Comparison of ENCODE assay signal across 17 cellular contexts in the genomic region with DNA sequence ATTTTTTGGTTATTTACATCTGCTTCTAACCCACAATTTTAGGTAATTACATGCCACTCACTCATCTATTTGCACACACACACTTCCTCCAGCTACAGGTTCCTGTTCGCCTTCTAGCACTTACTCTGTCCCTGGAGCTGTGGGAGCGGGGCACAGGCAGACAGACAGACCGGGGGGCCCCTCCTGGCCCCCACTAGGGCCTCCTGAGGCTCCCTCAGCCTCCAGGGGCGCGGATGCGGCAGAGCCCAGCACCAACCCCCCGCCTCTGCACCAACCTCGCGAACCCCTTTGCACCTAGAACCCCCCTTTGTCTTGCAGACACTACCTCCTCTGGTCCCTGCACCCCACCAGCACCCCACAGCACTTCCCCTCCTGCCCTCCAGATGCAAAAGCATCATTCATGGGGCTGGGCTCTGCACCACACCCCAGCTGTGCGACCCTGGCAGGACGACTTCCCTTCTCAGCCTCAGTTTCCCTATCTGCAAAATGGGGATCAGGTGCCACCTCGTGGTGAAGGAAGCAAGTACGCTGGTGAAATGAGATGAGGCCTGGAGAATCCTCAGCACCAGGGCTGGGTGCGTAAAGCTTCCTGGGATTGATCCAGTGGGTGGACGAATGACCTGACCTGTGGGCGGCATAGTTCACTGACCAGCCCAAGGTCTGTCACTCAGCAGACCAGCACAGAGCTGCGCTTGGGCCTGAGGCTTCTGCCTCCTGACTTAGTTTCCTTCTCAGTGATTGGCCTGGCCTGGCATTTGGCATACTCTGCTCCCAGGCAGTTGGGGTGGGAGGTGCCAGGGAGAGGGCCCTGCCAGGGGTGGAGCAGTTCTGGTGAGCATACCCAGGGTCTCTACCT. TPM values are rescaled to one million over a fixed set of nuclear protein-coding genes. Genes with fewer than 3 reads are reported as not detected.
DNase-seq lines count a peak whose midpoint lies in the region; ATAC-seq, FAIRE-seq and TF ChIP-seq lines count a peak whose summit lies in the region.
"Had no signal": no experiment of that assay in that cellular context is flagged by ENCODE, and none has a peak within 500 bp of the region (broad histone marks: within the 10 kb centered on the region; RNA-seq: fewer than 3 reads in every experiment).

No MANE protein-coding gene starts in this region.

- TF ChIP-seq EP300 in stomach (IDR thresholded peaks at IDR 0.05), result no peak

- no peaks in the 10 kb centered on the region for H3K79me2 ChIP-seq in OCI-LY7 (ENCODE audit: insufficient read depth, low read depth, low read length)
- no peaks in the 10 kb centered on the region for H3K79me2 ChIP-seq in keratinocyte (ENCODE audit: control insufficient read depth, insufficient read depth, low read length)

- H3K4me2 ChIP-seq in OCI-LY7 (ENCODE audit: low read length), result no peak overlapping the region
- H3K4me2 ChIP-seq in keratinocyte (ENCODE audit: control insufficient read depth, extremely low read depth, insufficient read depth, low read depth, low read length), result no peak overlapping the region

- H3K36me3 ChIP-seq in OCI-LY7 (ENCODE audit: insufficient read depth, low read length) (no peaks in the 10 kb centered on the region), keratinocyte (ENCODE audit: control insufficient read depth in 2 of 2, extremely low read depth in 1 of 2, insufficient read depth in 2 of 2, low read length in 2 of 2) (no peaks in the 10 kb centered on the region), stomach (no peaks in the 10 kb centered on the region)

- no peak overlapping the region for H3K9ac ChIP-seq in keratinocyte (ENCODE audit: control insufficient read depth, extremely low read depth, insufficient read depth, low read length)

- H3K4me3 ChIP-seq in OCI-LY7 (ENCODE audit: low read depth, low read length, poor library complexity, severe bottlenecking) (no peak overlapping the region), keratinocyte (ENCODE audit: control insufficient read depth in 2 of 3, extremely low read depth in 1 of 3, insufficient read depth in 2 of 3, low read depth in 1 of 3, low read length in 3 of 3) (no peak overlapping the region), stomach (no peak overlapping the region)

- H3K4me1 ChIP-seq in OCI-LY7 (ENCODE audit: insufficient read depth, low read length, poor library complexity, severe bottlenecking) (no peaks in the 10 kb centered on the region), keratinocyte (ENCODE audit: control insufficient read depth, extremely low read depth, insufficient read depth, low read length) (no peaks in the 10 kb centered on the region), stomach (no peaks in the 10 kb centered on the region)

- ATAC-seq in GM18907 (IDR thresholded peaks at IDR 0.05; ENCODE audit: unreplicated experiment) (no peak), HG02840 (IDR thresholded peaks at IDR 0.05; ENCODE audit: low FRiP score, unreplicated experiment) (no peak)

- H3K9me1 ChIP-seq in keratinocyte (ENCODE audit: control insufficient read depth, extremely low read depth, insufficient read depth, low read length), result no peaks in the 10 kb centered on the region

- DNase-seq in ELF-1 (ENCODE audit: low read depth, low spot score) (peak; percentile 9), OCI-LY7 (ENCODE audit: low spot score) (no peak), keratinocyte (ENCODE audit: low read depth, low spot score) (no peak), stomach (no peak), C1 segment of cervical spinal cord (lab: John Stamatoyannopoulos, UW) (no peak)
- DNase-seq: CD4-positive, CD25-positive, alpha-beta regulatory T cell; central memory CD4-positive, alpha-beta T cell; islet precursor cell; NCI-H226; stimulated activated CD4-positive, alpha-beta T cell treated with anti-CD3 and anti-CD28 coated beads, Interleukin-15, amount 100 ng/mL, for 24 hours; stimulated activated CD8-positive, alpha-beta memory T cell treated with anti-CD3 and anti-CD28 coated beads, Interleukin-4, amount 100 ng/mL, for 48 hours had no signal

- 72 to 87% (median 80%) methylated on average over 16 to 17 of the region's 17 CpGs for WGBS in stomach, 5 donors

- TF ChIP-seq POLR2A in stomach (IDR thresholded peaks at IDR 0.05), result no peak

- dilution Hi-C loops in keratinocyte (cut with MboI; ENCODE audit: extremely low pct_ligation_motif_present, low sequenced_read_pairs), result no loop called here

- H3K9me3 ChIP-seq in OCI-LY7 (ENCODE audit: low read length), result peaks cover 13% of the 10 kb centered on the region; the same call in 1 of the 2 replicates
- H3K9me3 ChIP-seq in keratinocyte (ENCODE audit: control insufficient read depth, low read depth, low read length), result no peaks in the 10 kb centered on the region
- peaks cover 0 to 26% (median 18%) of the 10 kb centered on the region in 4 donors for H3K9me3 ChIP-seq in stomach

- H4K20me1 ChIP-seq in OCI-LY7 (ENCODE audit: insufficient read depth, low read length) (no peaks in the 10 kb centered on the region), keratinocyte (ENCODE audit: control insufficient read depth, extremely low read depth, insufficient read depth, low read length) (no peaks in the 10 kb centered on the region)

- CTCF ChIA-PET in OCI-LY7 (lab: Charles Lee; ENCODE audit: unreplicated experiment), result no interaction called here

- no TSS peak for BruUV-seq in OCI-LY7 (replicated peaks; lab: Mats Ljungman, UMichigan)

- no peak for FAIRE-seq in keratinocyte (lab: Jason Lieb, UNC)
- FAIRE-seq: GM19239 had no signal

- no peak overlapping the region for H2AFZ ChIP-seq in OCI-LY7 (ENCODE audit: low read length)
- no peak overlapping the region for H2AFZ ChIP-seq in keratinocyte (ENCODE audit: control insufficient read depth, low read length)

- no peaks in the 10 kb centered on the region for H3K9me2 ChIP-seq in OCI-LY7 (ENCODE audit: insufficient read depth, low read length)

- intact Hi-C loops in OCI-LY7 (cut with micrococcal nuclease; ENCODE audit: unreplicated experiment), result no loop called here
- intact Hi-C loops in stomach (cut with DNase I; ENCODE audit: low total_unique reads), result no loop called here

- peaks cover 13% of the 10 kb centered on the region for H3K27me3 ChIP-seq in keratinocyte (ENCODE audit: control insufficient read depth, extremely low read depth, insufficient read depth, low read length)
- H3K27me3 ChIP-seq in stomach, result peaks cover 0 to 10% (median 0%) of the 10 kb centered on the region in 3 donors

- POLR2A ChIA-PET in OCI-LY7 (lab: Charles Lee), result no interaction called here

- H3K27ac ChIP-seq in 22Rv1, result no peak overlapping the region
- H3K27ac ChIP-seq in OCI-LY7 (ENCODE audit: low read depth, low read length, poor library complexity, severe bottlenecking), result no peak overlapping the region
- H3K27ac ChIP-seq in keratinocyte (ENCODE audit: control insufficient read depth, insufficient read depth, low read length), result no peak overlapping the region
- H3K27ac ChIP-seq in stomach, result no peak overlapping the region

- TF ChIP-seq CTCF in 22Rv1 (IDR thresholded peaks at IDR 0.05) (peak; percentile 30), OCI-LY7 (conservative IDR thresholded peaks at IDR 0.05; ENCODE audit: low read length) (0 out of 2 replicates have a peak, but pooled peaks have one; percentile 24), keratinocyte (optimal IDR thresholded peaks at IDR 0.05 in 1 of 3, IDR thresholded peaks at IDR 0.05 in 1 of 3, conservative IDR thresholded peaks at IDR 0.05 in 1 of 3; ENCODE audit: extremely low read depth in 1 of 3, insufficient read depth in 2 of 3, low read length in 3 of 3) (peak in 2 of 3 experiments; percentile 31 to 47), stomach (IDR thresholded peaks at IDR 0.05) (no peak)

RNA-seq across cellular contexts. Expression of a gene that starts 37.9 kb away (rescaled TPM):
- total RNA-seq in OCI-LY7 (2014; rRNA removed; shearing (Covaris generic)), result not detected in 2 replicates
- total RNA-seq in OCI-LY7 (2022) (not detected in 2 replicates), stomach (1 to 10 TPM in 1 of 5 donors, under 1 TPM in 3, not detected in 1; 0.43 to 4.3 (median 0.50) TPM)
- polyA plus RNA-seq in keratinocyte (0.03 to 0.36 TPM in 2 of 3 replicates, not detected in the other), stomach (under 1 TPM; 0.19 to 0.76 (median 0.53) TPM)
- not detected for polyA plus RNA-seq in keratinocyte (2011; ENCODE audit: low read depth)
- 0.05 and 0.22 TPM in 2 replicates for polyA plus RNA-seq in keratinocyte (2011; cell fraction: cytosol; rRNA removed)
- 0.18 and 0.65 TPM in 2 replicates for polyA plus RNA-seq in keratinocyte (2011; cell fraction: nucleus; rRNA removed)
- polyA plus RNA-seq in keratinocyte (2012; ENCODE audit: low replicate concordance), result 0.03 and 0.13 TPM in 2 replicates
- 0.13 to 0.23 TPM in 2 of 3 replicates, not detected in the other for polyA minus RNA-seq in keratinocyte
- not detected for polyA minus RNA-seq in keratinocyte (2011; cell fraction: cytosol; rRNA and poly(A)+ RNA removed)
- polyA minus RNA-seq in keratinocyte (2011; cell fraction: nucleus; rRNA and poly(A)+ RNA removed), result 0.74 and 0.85 TPM in 2 replicates
- total RNA-seq: activated T-helper 1 cell treated with anti-CD3 and anti-CD28 coated beads, Interleukin-12 subunit alpha, Interleukin-12 subunit beta, Interleukin-2, Interleukin-4 antibody, amounts not matched to agents 30 ng/mL and 10 ng/mL and 1 ng/mL, durations not matched to agents 14 hours and 24 hours and 36 hours; CD4-positive, CD25-positive, alpha-beta regulatory T cell; LHCN-M2 had no signal
- polyA plus RNA-seq: CD4-positive, CD25-positive, alpha-beta regulatory T cell had no signal

Comparison
In these comparisons a context has a peak if more than half of its experiments do, and no peak if none do; other contexts are left out.
1. CTCF ChIP-seq: peak in 22Rv1 (single experiment), OCI-LY7 (single experiment) and keratinocyte (2 of 3); none in stomach (0 of 7).